19 cellular contexts compared by ENCODE assay signal in genomic region chr17:54848368-54848987, GRCh38. TPM values are rescaled to one million over a fixed set of nuclear protein-coding genes. Genes with fewer than 3 reads are reported as not detected.
"Had no signal": no experiment of that assay in that cellular context is flagged by ENCODE, and none has a peak within 500 bp of the region (broad histone marks: within the 10 kb centered on the region; RNA-seq: fewer than 3 reads in every experiment).

No MANE protein-coding gene starts in this region.

- H3K4me3 ChIP-seq: MG63, SJSA1, SK-N-MC had no signal

- H3K27ac Mint-ChIP-seq: IgD-negative memory B cell had no signal

- DNase-seq: KBM-7, MG63, NCI-H1092, NCI-H1105 treated with DMSO at 0.1 percent for 48 hours, NCI-H1417 treated with DMSO at 0.1 percent for 48 hours, NCI-H187, NCI-H2029, NCI-H2081 treated with DMSO at 0.1 percent for 48 hours, NCI-H2227 treated with DMSO at 0.1 percent for 48 hours, NCI-H524, NCI-H526 treated with DMSO at 0.1 percent for 48 hours, NCI-H748 treated with DMSO at 0.1 percent for 48 hours, Right ventricle myocardium superior, RPMI8226, SIG-M5 had no signal

- H3K27ac ChIP-seq: HL-60, SJSA1, SK-N-MC had no signal

- H3K36me3 Mint-ChIP-seq: IgD-negative memory B cell had no signal

- H3K27me3 ChIP-seq: MG63, SJSA1 had no signal

- H3K4me1 ChIP-seq: SJSA1 had no signal

- H3K36me3 ChIP-seq: MG63, SJSA1 had no signal

- H3K4me1 Mint-ChIP-seq: IgD-negative memory B cell had no signal

- H3K9me3 ChIP-seq: MG63, SJSA1 had no signal

- H3K4me3 Mint-ChIP-seq: IgD-negative memory B cell had no signal

RNA-seq across cellular contexts. Expression of gene TOM1L1, which starts 52.2 kb away (rescaled TPM):
- polyA plus RNA-seq: IgD-negative memory B cell had no signal
